ENCODE assay signal across 10 cellular contexts in genomic region chr14:74401504-74402241, GRCh38. TPM values are rescaled to one million over a fixed set of nuclear protein-coding genes. Genes with fewer than 3 reads are reported as not detected.
DNase-seq lines count a peak whose midpoint lies in the region; ATAC-seq and TF ChIP-seq lines count a peak whose summit lies in the region.
"Had no signal": no experiment of that assay in that cellular context is flagged by ENCODE, and none has a peak within 500 bp of the region (broad histone marks: within the 10 kb centered on the region; RNA-seq: fewer than 3 reads in every experiment).

No MANE protein-coding gene starts in this region.

- no peak for TF ChIP-seq POLR2A in gastrocnemius medialis (IDR thresholded peaks at IDR 0.05)

- CTCF ChIA-PET in GM10248 (lab: Yijun Ruan, JAX) (interaction anchor here (1.2 kb wide), 1 partner anchor 83 kb away, joined by 3 read pairs; no protein-coding TSS in a partner anchor), RWPE1 (lab: Yijun Ruan, JAX) (no interaction called here)

- peak; percentile 76 for ATAC-seq in GM21528 (IDR thresholded peaks at IDR 0.05; ENCODE audit: low FRiP score, unreplicated experiment)
- ATAC-seq in Right ventricle myocardium inferior = peak; percentile 62
- no peak for ATAC-seq in gastrocnemius medialis

- no peaks in the 10 kb centered on the region for H3K27me3 ChIP-seq in gastrocnemius medialis
- H3K27me3 ChIP-seq: tibial nerve had no signal

- no peaks in the 10 kb centered on the region for H3K36me3 ChIP-seq in gastrocnemius medialis
- H3K36me3 ChIP-seq: tibial nerve had no signal

- intact Hi-C loops in Right ventricle myocardium inferior (cut with DNase I) = no loop called here
- intact Hi-C loops in gastrocnemius medialis (cut with DNase I; ENCODE audit: low total_unique reads) = no loop called here

- DNase-seq in GM10248 (ENCODE audit: extremely low spot score) (peak; percentile 87), M059J (ENCODE audit: low read depth) (peak; percentile 12), Right ventricle myocardium inferior (ENCODE audit: missing footprints) (peak; percentile 70), gastrocnemius medialis (peak in 1 of 2 donors; percentile 18), RWPE1 (ENCODE audit: low spot score) (no peak), SW 1271 (lab: John Stamatoyannopoulos, UW) (no peak)
- DNase-seq in activated CD8-positive, alpha-beta memory T cell treated with anti-CD3 and anti-CD28 coated beads, Interleukin-2, amount 50 U/mL, for 1 hour (ENCODE audit: extremely low read depth) = peak; percentile 21

- POLR2A ChIA-PET in GM10248 (lab: Yijun Ruan, JAX) (no interaction called here), RWPE1 (lab: Yijun Ruan, JAX; ENCODE audit: low non-redundant PET) (no interaction called here)

- no peak for TF ChIP-seq CTCF in GM10248 (IDR thresholded peaks at IDR 0.05; ENCODE audit: control extremely low read depth, extremely low read depth, low read depth, missing control alignments)
- no peak for TF ChIP-seq CTCF in gastrocnemius medialis (IDR thresholded peaks at IDR 0.05 in 4 of 5, conservative IDR thresholded peaks at IDR 0.05 in 1 of 5)
- no peak for TF ChIP-seq CTCF in RWPE1 (conservative IDR thresholded peaks at IDR 0.05; ENCODE audit: low read depth)

- no peaks in the 10 kb centered on the region for H3K9me3 ChIP-seq in gastrocnemius medialis
- H3K9me3 ChIP-seq: tibial nerve had no signal

- peaks cover 9 to 12% of the 10 kb centered on the region in 2 donors for H3K4me1 ChIP-seq in gastrocnemius medialis

- H3K27ac ChIP-seq in gastrocnemius medialis (no peak overlapping the region), RWPE1 (no peak overlapping the region)
- H3K27ac ChIP-seq: SK-N-MC had no signal

- in situ Hi-C loops in gastrocnemius medialis (cut with MboI; ENCODE audit: low sequenced_read_pairs in 4 of 4) = no loop called here

- peak overlapping the region in 3 of 4 donors; percentile 6 to 38 (median 10) for H3K4me3 ChIP-seq in gastrocnemius medialis

RNA-seq across cellular contexts. Expression of gene SYNDIG1L, which starts 24.3 kb away (rescaled TPM):
- not detected in 2 replicates for total RNA-seq in M059J (2014; rRNA removed; shearing (Covaris generic))
- not detected for total RNA-seq in Right ventricle myocardium inferior
- total RNA-seq in gastrocnemius medialis = not detected
- total RNA-seq: tibial nerve had no signal

RNA-seq across cellular contexts. Expression of gene VRTN, which starts 53.4 kb away (rescaled TPM):
- not detected in 2 replicates for total RNA-seq in M059J (2014; rRNA removed; shearing (Covaris generic))
- total RNA-seq in Right ventricle myocardium inferior (not detected), gastrocnemius medialis (not detected)
- total RNA-seq: tibial nerve had no signal

Comparison
In these comparisons a context has a peak if more than half of its experiments do, and no peak if none do; other contexts are left out.
1. DNase-seq: peak in GM10248 (single experiment), M059J (single experiment), activated CD8-positive, alpha-beta memory T cell treated with anti-CD3 and anti-CD28 coated beads, Interleukin-2, amount 50 U/mL, for 1 hour (single experiment) and Right ventricle myocardium inferior (single experiment); none in RWPE1 (single experiment) and SW 1271 (0 of 2).
2. ATAC-seq: peak in GM21528 (single experiment) and Right ventricle myocardium inferior (single experiment); none in gastrocnemius medialis (0 of 2).